Comparison of ENCODE assay signal across 3 cellular contexts in genomic region chr15:30376375-30377081, GRCh38. TPM values are rescaled to one million over a fixed set of nuclear protein-coding genes. Genes with fewer than 3 reads are reported as not detected.
"Had no signal": no experiment of that assay in that cellular context is flagged by ENCODE, and none has a peak within 500 bp of the region (broad histone marks: within the 10 kb centered on the region; RNA-seq: fewer than 3 reads in every experiment).

No MANE protein-coding gene starts in this region.

RNA-seq across cellular contexts. Expression of gene CHRFAM7A, which starts 16.8 kb away (rescaled TPM):
- total RNA-seq: esophagus mucosa had no signal
- polyA plus RNA-seq: mammary epithelial cell; naive thymus-derived CD4-positive, alpha-beta T cell had no signal
